14 cellular contexts compared by ENCODE assay signal in genomic region chr22:26906464-26906863, GRCh38.
DNase-seq lines count a peak whose midpoint lies in the region; ATAC-seq lines count a peak whose summit lies in the region.
"Had no signal": no experiment of that assay in that cellular context is flagged by ENCODE, and none has a peak within 500 bp of the region (broad histone marks: within the 10 kb centered on the region; RNA-seq: fewer than 3 reads in every experiment).

No MANE protein-coding gene starts in this region.

- DNase-seq in NCI-H2029 (lab: John Stamatoyannopoulos, UW) (peak; percentile 39), NCI-H2029 treated with DMSO at 0.1 percent for 48 hours (lab: John Stamatoyannopoulos, UW) (no peak), NCI-H2081 (lab: John Stamatoyannopoulos, UW) (peak; percentile 81 to 93), NCI-H69 (lab: John Stamatoyannopoulos, UW) (peak; percentile 61), pons (ENCODE audit: low spot score) (no peak)
- DNase-seq in stimulated activated naive CD8-positive, alpha-beta T cell treated with anti-CD3 and anti-CD28 coated beads, Interleukin-15, amount 100 ng/mL, for 72 hours, result no peak
- DNase-seq in central memory CD4-positive, alpha-beta T cell, result no peak
- DNase-seq: CD8-positive, alpha-beta memory T cell; H7; NCI-H1436; NCI-H446 treated with DMSO at 0.1 percent for 48 hours; T-helper 9 cell had no signal

- H3K4me3 Mint-ChIP-seq in stimulated activated naive CD8-positive, alpha-beta T cell treated with anti-CD3 and anti-CD28 coated beads, Interleukin-15, amount 100 ng/mL, for 72 hours, result no peak overlapping the region
- no peak overlapping the region for H3K4me3 Mint-ChIP-seq in stimulated activated memory B cell treated with anti-CD40 and anti-IgM and Interleukin-4, amounts not matched to agents 10 μg/mL and 1 μg/mL and 100 μg/mL, for 72 hours
- H3K4me3 Mint-ChIP-seq: CD8-positive, alpha-beta memory T cell had no signal

- peaks cover 44% of the 10 kb centered on the region for H3K27me3 Mint-ChIP-seq in stimulated activated naive CD8-positive, alpha-beta T cell treated with anti-CD3 and anti-CD28 coated beads, Interleukin-15, amount 100 ng/mL, for 72 hours
- no peaks in the 10 kb centered on the region for H3K27me3 Mint-ChIP-seq in stimulated activated memory B cell treated with anti-CD40 and anti-IgM and Interleukin-4, amounts not matched to agents 10 μg/mL and 1 μg/mL and 100 μg/mL, for 72 hours

- H3K9me3 Mint-ChIP-seq in stimulated activated naive CD8-positive, alpha-beta T cell treated with anti-CD3 and anti-CD28 coated beads, Interleukin-15, amount 100 ng/mL, for 72 hours, result no peaks in the 10 kb centered on the region
- H3K9me3 Mint-ChIP-seq in stimulated activated memory B cell treated with anti-CD40 and anti-IgM and Interleukin-4, amounts not matched to agents 10 μg/mL and 1 μg/mL and 100 μg/mL, for 72 hours, result peaks cover 9% of the 10 kb centered on the region

- ATAC-seq in stimulated activated naive CD8-positive, alpha-beta T cell treated with anti-CD3 and anti-CD28 coated beads, Interleukin-15, amount 100 ng/mL, for 72 hours, result no peak
- no peak for ATAC-seq in stimulated activated memory B cell treated with anti-CD40 and anti-IgM and Interleukin-4, amounts not matched to agents 10 μg/mL and 1 μg/mL and 100 μg/mL, for 72 hours
- ATAC-seq: HepG2 had no signal

- H3K36me3 Mint-ChIP-seq in stimulated activated memory B cell treated with anti-CD40 and anti-IgM and Interleukin-4, amounts not matched to agents 10 μg/mL and 1 μg/mL and 100 μg/mL, for 72 hours, result peaks cover 10% of the 10 kb centered on the region

- no peak overlapping the region for H3K27ac Mint-ChIP-seq in stimulated activated naive CD8-positive, alpha-beta T cell treated with anti-CD3 and anti-CD28 coated beads, Interleukin-15, amount 100 ng/mL, for 72 hours
- H3K27ac Mint-ChIP-seq in stimulated activated memory B cell treated with anti-CD40 and anti-IgM and Interleukin-4, amounts not matched to agents 10 μg/mL and 1 μg/mL and 100 μg/mL, for 72 hours, result no peak overlapping the region

- H3K4me1 Mint-ChIP-seq in stimulated activated naive CD8-positive, alpha-beta T cell treated with anti-CD3 and anti-CD28 coated beads, Interleukin-15, amount 100 ng/mL, for 72 hours, result peaks cover 23% of the 10 kb centered on the region
- peaks cover 28% of the 10 kb centered on the region for H3K4me1 Mint-ChIP-seq in stimulated activated memory B cell treated with anti-CD40 and anti-IgM and Interleukin-4, amounts not matched to agents 10 μg/mL and 1 μg/mL and 100 μg/mL, for 72 hours

Comparison
In these comparisons a context has a peak if more than half of its experiments do, and no peak if none do; other contexts are left out.
1. DNase-seq: peak in NCI-H2029 (single experiment), NCI-H2081 (2 of 2) and NCI-H69 (single experiment); none in NCI-H2029 treated with DMSO at 0.1 percent for 48 hours (single experiment), stimulated activated naive CD8-positive, alpha-beta T cell treated with anti-CD3 and anti-CD28 coated beads, Interleukin-15, amount 100 ng/mL, for 72 hours (0 of 2), pons (single experiment) and central memory CD4-positive, alpha-beta T cell (single experiment).